Comparison of ENCODE assay signal across 19 cellular contexts in the genomic region with DNA sequence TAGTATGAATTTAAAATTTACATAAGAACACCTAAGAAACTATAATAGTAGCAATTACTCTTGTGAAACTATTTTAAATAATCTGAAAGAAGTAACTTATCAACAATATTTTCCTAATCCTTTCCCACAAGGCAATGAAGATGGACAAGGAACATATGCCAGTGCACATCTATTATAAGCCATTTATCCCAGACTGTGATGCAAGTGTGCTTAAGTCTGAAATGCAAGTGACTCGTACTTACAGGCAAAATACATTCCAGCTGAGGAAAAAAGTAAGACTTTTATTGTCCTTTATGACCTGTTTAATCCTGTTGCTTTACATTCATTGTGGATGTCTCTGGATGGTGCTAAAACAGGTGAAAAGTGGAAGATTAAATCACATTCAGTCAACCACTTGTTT.
DNase-seq lines count a peak whose midpoint lies in the region; ATAC-seq, FAIRE-seq and TF ChIP-seq lines count a peak whose summit lies in the region.
"Had no signal": no experiment of that assay in that cellular context is flagged by ENCODE, and none has a peak within 500 bp of the region (broad histone marks: within the 10 kb centered on the region; RNA-seq: fewer than 3 reads in every experiment).

No MANE protein-coding gene starts in this region.

- no peak overlapping the region for H3K27ac ChIP-seq in GM23248
- H3K27ac ChIP-seq in astrocyte (ENCODE audit: low read depth, low read length): no peak overlapping the region
- H3K27ac ChIP-seq in foreskin keratinocyte: no peak overlapping the region
- H3K27ac ChIP-seq in left ventricle myocardium inferior (replicated peaks): no peak overlapping the region
- H3K27ac ChIP-seq: KMS-11 had no signal

- H3K4me2 ChIP-seq in GM23248 (ENCODE audit: unreplicated experiment) (no peak overlapping the region), astrocyte (ENCODE audit: low read length) (no peak overlapping the region)
- H3K4me2 ChIP-seq: KMS-11 had no signal

- H3K4me3 Mint-ChIP-seq in astrocyte (ENCODE audit: unreplicated experiment): no peak overlapping the region
- no peak overlapping the region for H3K4me3 Mint-ChIP-seq in activated CD4-positive, alpha-beta T cell treated with anti-CD3 and anti-CD28 coated beads, Interleukin-2, amount 10 ng/mL, durations not matched to agents 24 days and 14 days
- no peak overlapping the region for H3K4me3 Mint-ChIP-seq in activated CD8-positive, alpha-beta T cell treated with anti-CD3 and anti-CD28 coated beads, Interleukin-2, amount 10 ng/mL, durations not matched to agents 7 days and 5 days

- no peaks in the 10 kb centered on the region for H3K27me3 Mint-ChIP-seq in astrocyte (ENCODE audit: low read depth, unreplicated experiment)
- H3K27me3 Mint-ChIP-seq in activated CD4-positive, alpha-beta T cell treated with anti-CD3 and anti-CD28 coated beads, Interleukin-2, amount 10 ng/mL, durations not matched to agents 24 days and 14 days: no peaks in the 10 kb centered on the region
- H3K27me3 Mint-ChIP-seq in activated CD8-positive, alpha-beta T cell treated with anti-CD3 and anti-CD28 coated beads, Interleukin-2, amount 10 ng/mL, durations not matched to agents 7 days and 5 days (ENCODE audit: low read depth): no peaks in the 10 kb centered on the region
- H3K27me3 Mint-ChIP-seq: CD4-positive, CD25-positive, alpha-beta regulatory T cell had no signal

- no peaks in the 10 kb centered on the region for H3K36me3 Mint-ChIP-seq in astrocyte (ENCODE audit: low read depth, unreplicated experiment)
- no peaks in the 10 kb centered on the region for H3K36me3 Mint-ChIP-seq in activated CD4-positive, alpha-beta T cell treated with anti-CD3 and anti-CD28 coated beads, Interleukin-2, amount 10 ng/mL, durations not matched to agents 24 days and 14 days (ENCODE audit: low read depth)
- H3K36me3 Mint-ChIP-seq in activated CD8-positive, alpha-beta T cell treated with anti-CD3 and anti-CD28 coated beads, Interleukin-2, amount 10 ng/mL, durations not matched to agents 7 days and 5 days (ENCODE audit: low read depth): no peaks in the 10 kb centered on the region
- H3K36me3 Mint-ChIP-seq: CD4-positive, CD25-positive, alpha-beta regulatory T cell had no signal

- no peaks in the 10 kb centered on the region for H3K9me3 Mint-ChIP-seq in astrocyte (ENCODE audit: unreplicated experiment)
- no peaks in the 10 kb centered on the region for H3K9me3 Mint-ChIP-seq in activated CD4-positive, alpha-beta T cell treated with anti-CD3 and anti-CD28 coated beads, Interleukin-2, amount 10 ng/mL, durations not matched to agents 24 days and 14 days
- H3K9me3 Mint-ChIP-seq in activated CD8-positive, alpha-beta T cell treated with anti-CD3 and anti-CD28 coated beads, Interleukin-2, amount 10 ng/mL, durations not matched to agents 7 days and 5 days (ENCODE audit: insufficient read depth): peaks cover 11% of the 10 kb centered on the region

- no peaks in the 10 kb centered on the region for H3K9me2 ChIP-seq in GM23248 (ENCODE audit: insufficient read depth)

- no peak for FAIRE-seq in astrocyte (lab: Jason Lieb, UNC)
- FAIRE-seq: A204.1, HepG2, RCC 7860 had no signal

- H2AFZ ChIP-seq in GM23248: no peak overlapping the region
- no peak overlapping the region for H2AFZ ChIP-seq in astrocyte (ENCODE audit: low read depth, low read length)

- DNase-seq in AG08395 (ENCODE audit: low spot score) (peak; percentile 38), GM23248 (peak; percentile 73), astrocyte (ENCODE audit: low read depth) (peak; percentile 3), foreskin keratinocyte (peak; percentile 41 to 56), left ventricle myocardium inferior (no peak), pons (ENCODE audit: low spot score) (no peak)
- no peak for DNase-seq in activated CD4-positive, alpha-beta T cell treated with anti-CD3 and anti-CD28 coated beads, Interleukin-2, amount 10 ng/mL, durations not matched to agents 24 days and 14 days
- no peak for DNase-seq in activated CD8-positive, alpha-beta T cell treated with anti-CD3 and anti-CD28 coated beads, Interleukin-2, amount 10 ng/mL, durations not matched to agents 7 days and 5 days
- DNase-seq: CD4-positive, CD25-positive, alpha-beta regulatory T cell; DMS79; GDM1; MM.1S; NCI-H1105; NCI-H1694 treated with DMSO at 0.1 percent for 48 hours; NCI-H446 treated with DMSO at 0.1 percent for 48 hours had no signal

- H3K27ac Mint-ChIP-seq in astrocyte (ENCODE audit: unreplicated experiment): peak overlapping the region; percentile 34
- no peak overlapping the region for H3K27ac Mint-ChIP-seq in activated CD4-positive, alpha-beta T cell treated with anti-CD3 and anti-CD28 coated beads, Interleukin-2, amount 10 ng/mL, durations not matched to agents 24 days and 14 days
- no peak overlapping the region for H3K27ac Mint-ChIP-seq in activated CD8-positive, alpha-beta T cell treated with anti-CD3 and anti-CD28 coated beads, Interleukin-2, amount 10 ng/mL, durations not matched to agents 7 days and 5 days
- H3K27ac Mint-ChIP-seq: CD4-positive, CD25-positive, alpha-beta regulatory T cell had no signal

- H3K4me3 ChIP-seq in GM23248 (no peak overlapping the region), astrocyte (ENCODE audit: insufficient read depth, low read depth, low read length) (no peak overlapping the region), left ventricle myocardium inferior (no peak overlapping the region)

- H3K27me3 ChIP-seq in GM23248 (replicated peaks; ENCODE audit: insufficient read depth): no peaks in the 10 kb centered on the region
- no peaks in the 10 kb centered on the region for H3K27me3 ChIP-seq in astrocyte (ENCODE audit: insufficient read depth, low read length)
- no peaks in the 10 kb centered on the region for H3K27me3 ChIP-seq in foreskin keratinocyte
- no peaks in the 10 kb centered on the region for H3K27me3 ChIP-seq in left ventricle myocardium inferior (ENCODE audit: low read depth)

- intact Hi-C loops in activated CD4-positive, alpha-beta T cell treated with anti-CD3 and anti-CD28 coated beads, Interleukin-2, amount 10 ng/mL, durations not matched to agents 24 days and 14 days (cut with micrococcal nuclease): no loop called here
- intact Hi-C loops in left ventricle myocardium inferior (cut with micrococcal nuclease): no loop called here

- H3K4me1 ChIP-seq in GM23248 (ENCODE audit: insufficient read depth) (no peaks in the 10 kb centered on the region), astrocyte (ENCODE audit: insufficient read depth, low read length) (no peaks in the 10 kb centered on the region), foreskin keratinocyte (no peaks in the 10 kb centered on the region), left ventricle myocardium inferior (no peaks in the 10 kb centered on the region)

- H3K9ac ChIP-seq in GM23248 (no peak overlapping the region), astrocyte (ENCODE audit: low read length) (no peak overlapping the region)
- H3K9ac ChIP-seq: KMS-11 had no signal

- 13 to 29% methylated on average over 1 of the region's 1 CpG for WGBS in GM23248 (ENCODE audit: low coverage in 1 of 2, low lambda C conversion rate in 2 of 2, missing lambda C conversion rate in 2 of 2), 2 experiments

- no peak for ATAC-seq in foreskin keratinocyte
- no peak for ATAC-seq in activated CD8-positive, alpha-beta T cell treated with anti-CD3 and anti-CD28 coated beads, Interleukin-2, amount 10 ng/mL, durations not matched to agents 7 days and 5 days
- ATAC-seq: HepG2 had no signal

- H3K4me1 Mint-ChIP-seq in astrocyte (ENCODE audit: low read depth, unreplicated experiment): peaks cover 3% of the 10 kb centered on the region
- no peaks in the 10 kb centered on the region for H3K4me1 Mint-ChIP-seq in activated CD4-positive, alpha-beta T cell treated with anti-CD3 and anti-CD28 coated beads, Interleukin-2, amount 10 ng/mL, durations not matched to agents 24 days and 14 days
- no peaks in the 10 kb centered on the region for H3K4me1 Mint-ChIP-seq in activated CD8-positive, alpha-beta T cell treated with anti-CD3 and anti-CD28 coated beads, Interleukin-2, amount 10 ng/mL, durations not matched to agents 7 days and 5 days (ENCODE audit: low read depth)
- H3K4me1 Mint-ChIP-seq: CD4-positive, CD25-positive, alpha-beta regulatory T cell had no signal

- H3K36me3 ChIP-seq in GM23248 (ENCODE audit: low read depth): no peaks in the 10 kb centered on the region
- H3K36me3 ChIP-seq in astrocyte (ENCODE audit: insufficient read depth, low read length): no peaks in the 10 kb centered on the region
- no peaks in the 10 kb centered on the region for H3K36me3 ChIP-seq in left ventricle myocardium inferior

- TF ChIP-seq CTCF in astrocyte (IDR thresholded peaks at IDR 0.05; ENCODE audit: insufficient read depth, low read depth, low read length) (no peak), foreskin keratinocyte (conservative IDR thresholded peaks at IDR 0.05) (no peak), left ventricle myocardium inferior (IDR thresholded peaks at IDR 0.05; ENCODE audit: borderline replicate concordance) (no peak)

- in situ Hi-C loops in GM23248 (cut with MboI): no loop called here

- H3K9me3 ChIP-seq in GM23248 (ENCODE audit: low read depth): no peaks in the 10 kb centered on the region
- H3K9me3 ChIP-seq in astrocyte (ENCODE audit: insufficient read depth, low read depth, low read length): no peaks in the 10 kb centered on the region
- H3K9me3 ChIP-seq in left ventricle myocardium inferior (replicated peaks): no peaks in the 10 kb centered on the region

- CTCF ChIA-PET in activated CD8-positive, alpha-beta T cell treated with anti-CD3 and anti-CD28 coated beads, Interleukin-2, amount 10 ng/mL, durations not matched to agents 7 days and 5 days (lab: Charles Lee): no interaction called here

- no peaks in the 10 kb centered on the region for H4K20me1 ChIP-seq in GM23248 (ENCODE audit: insufficient read depth)
- no peaks in the 10 kb centered on the region for H4K20me1 ChIP-seq in astrocyte (ENCODE audit: insufficient read depth, low read length)

- H3F3A ChIP-seq in GM23248 (ENCODE audit: insufficient read depth): no peaks in the 10 kb centered on the region

- H3K79me2 ChIP-seq in GM23248 (ENCODE audit: insufficient read depth): no peaks in the 10 kb centered on the region
- H3K79me2 ChIP-seq in astrocyte (ENCODE audit: insufficient read depth, low read length): no peaks in the 10 kb centered on the region

- POLR2A ChIA-PET in activated CD8-positive, alpha-beta T cell treated with anti-CD3 and anti-CD28 coated beads, Interleukin-2, amount 10 ng/mL, durations not matched to agents 7 days and 5 days (lab: Charles Lee): no interaction called here

Comparison
In these comparisons a context has a peak if more than half of its experiments do, and no peak if none do; other contexts are left out.
1. DNase-seq: peak in AG08395 (single experiment), GM23248 (single experiment), astrocyte (single experiment) and foreskin keratinocyte (2 of 2); none in activated CD4-positive, alpha-beta T cell treated with anti-CD3 and anti-CD28 coated beads, Interleukin-2, amount 10 ng/mL, durations not matched to agents 24 days and 14 days (single experiment), activated CD8-positive, alpha-beta T cell treated with anti-CD3 and anti-CD28 coated beads, Interleukin-2, amount 10 ng/mL, durations not matched to agents 7 days and 5 days (single experiment), left ventricle myocardium inferior (single experiment) and pons (single experiment).